Comparison of ENCODE assay signal across 15 cellular contexts in genomic region chr1:7262611-7263010, GRCh38.
DNase-seq lines count a peak whose midpoint lies in the region; ATAC-seq and TF ChIP-seq lines count a peak whose summit lies in the region.
"Had no signal": no experiment of that assay in that cellular context is flagged by ENCODE, and none has a peak within 500 bp of the region (broad histone marks: within the 10 kb centered on the region; RNA-seq: fewer than 3 reads in every experiment).

No MANE protein-coding gene starts in this region.

- no peaks in the 10 kb centered on the region for H3K9me3 ChIP-seq in osteoblast (ENCODE audit: low read depth, low read length)
- no peaks in the 10 kb centered on the region for H3K9me3 ChIP-seq in right atrium auricular region
- peaks cover 2% of the 10 kb centered on the region for H3K9me3 ChIP-seq in aorta (ENCODE audit: control insufficient read depth, low read length)
- H3K9me3 ChIP-seq: BLaER1 had no signal

- no peaks in the 10 kb centered on the region for H4K20me1 ChIP-seq in osteoblast (ENCODE audit: insufficient read depth, low read length)
- H4K20me1 ChIP-seq: BLaER1 had no signal

- peak overlapping the region; percentile 14 for H2AFZ ChIP-seq in osteoblast (ENCODE audit: low read length)

- ATAC-seq in HG03457 (IDR thresholded peaks at IDR 0.05; ENCODE audit: unreplicated experiment) (no peak), aorta (ENCODE audit: low FRiP score) (no peak)
- ATAC-seq: left cardiac atrium; SK-N-SH treated with all-trans-retinoic acid at 6 μM for 48 hours; stimulated activated naive B cell treated with anti-CD40 and anti-IgM and Interleukin-4, amounts not matched to agents 10 μg/mL and 1 μg/mL and 100 μg/mL, for 72 hours had no signal

- peaks cover 11% of the 10 kb centered on the region for H3K4me1 ChIP-seq in osteoblast (ENCODE audit: insufficient read depth, low read length)
- no peaks in the 10 kb centered on the region for H3K4me1 ChIP-seq in right atrium auricular region
- H3K4me1 ChIP-seq in aorta (ENCODE audit: control insufficient read depth in 1 of 2, insufficient read depth in 2 of 2, low read length in 2 of 2), result no peaks in the 10 kb centered on the region

- WGBS in aorta, 2 donors, result 56% methylated on average over 6 of the region's 6 CpGs

- no peak overlapping the region for H3K27ac ChIP-seq in osteoblast (ENCODE audit: low read depth, low read length)
- no peak overlapping the region for H3K27ac ChIP-seq in right atrium auricular region
- H3K27ac ChIP-seq in aorta (ENCODE audit: low read depth in 1 of 2, low read length in 2 of 2), result no peak overlapping the region
- H3K27ac ChIP-seq: BLaER1 had no signal

- H3K36me3 ChIP-seq in osteoblast (ENCODE audit: insufficient read depth, low read length), result no peaks in the 10 kb centered on the region
- H3K36me3 ChIP-seq in right atrium auricular region, result no peaks in the 10 kb centered on the region
- H3K36me3 ChIP-seq in aorta (ENCODE audit: control insufficient read depth in 1 of 2, insufficient read depth in 2 of 2, low read length in 1 of 2), result no peaks in the 10 kb centered on the region
- H3K36me3 ChIP-seq: BLaER1 had no signal

- TF ChIP-seq CTCF in osteoblast (IDR thresholded peaks at IDR 0.05; ENCODE audit: extremely low read depth, low read depth, low read length), result no peak
- no peak for TF ChIP-seq CTCF in right atrium auricular region (IDR thresholded peaks at IDR 0.05)

- DNase-seq in DMS79 treated with DMSO at 0.1 percent for 48 hours (lab: John Stamatoyannopoulos, UW) (peak; percentile 96), NCI-H2029 (lab: John Stamatoyannopoulos, UW) (peak; percentile 93), RPMI8226 (peak; percentile 63), osteoblast (ENCODE audit: insufficient read length, low spot score, missing footprints) (peak; percentile 68), middle frontal gyrus (ENCODE audit: extremely low spot score, low spot score) (no peak), right atrium auricular region (ENCODE audit: low spot score) (no peak), aorta (no peak)
- DNase-seq: cerebellar nuclear complex; left cardiac atrium; naive B cell; stimulated activated CD4-positive, alpha-beta T cell treated with anti-CD3 and anti-CD28 coated beads, Interleukin-4, amount 100 ng/mL, for 24 hours; stimulated activated naive B cell treated with anti-CD40 and anti-IgM and Interleukin-4, amounts not matched to agents 10 μg/mL and 1 μg/mL and 100 μg/mL, for 72 hours had no signal

- H3K27me3 ChIP-seq in osteoblast (ENCODE audit: insufficient read depth, low read length), result no peaks in the 10 kb centered on the region
- no peaks in the 10 kb centered on the region for H3K27me3 ChIP-seq in right atrium auricular region
- H3K27me3 ChIP-seq in aorta (ENCODE audit: control insufficient read depth in 1 of 2, insufficient read depth in 2 of 2, low read length in 1 of 2), result no peaks in the 10 kb centered on the region
- H3K27me3 ChIP-seq: BLaER1 had no signal

- no peaks in the 10 kb centered on the region for H3K79me2 ChIP-seq in osteoblast (ENCODE audit: insufficient read depth, low read length)

- peak overlapping the region; percentile 50 for H3K4me2 ChIP-seq in osteoblast (ENCODE audit: insufficient read depth, low read length)
- H3K4me2 ChIP-seq: BLaER1 had no signal

- no peak overlapping the region for H3K4me3 ChIP-seq in osteoblast (ENCODE audit: insufficient read depth, low read length)
- H3K4me3 ChIP-seq in right atrium auricular region, result no peak overlapping the region
- no peak overlapping the region for H3K4me3 ChIP-seq in aorta (ENCODE audit: low read length in 2 of 2)
- H3K4me3 ChIP-seq: BLaER1 had no signal

- intact Hi-C loops in aorta (cut with DNase I), result no loop called here

Comparison
In these comparisons a context has a peak if more than half of its experiments do, and no peak if none do; other contexts are left out.
1. DNase-seq: peak in DMS79 treated with DMSO at 0.1 percent for 48 hours (single experiment), NCI-H2029 (single experiment), RPMI8226 (single experiment) and osteoblast (single experiment); none in middle frontal gyrus (single experiment), right atrium auricular region (single experiment) and aorta (0 of 2).